ENCODE assay signal across 27 cellular contexts in genomic region chr3:66577804-66578203, GRCh38.
DNase-seq lines count a peak whose midpoint lies in the region; ATAC-seq, FAIRE-seq and TF ChIP-seq lines count a peak whose summit lies in the region.
"Had no signal": no experiment of that assay in that cellular context is flagged by ENCODE, and none has a peak within 500 bp of the region (broad histone marks: within the 10 kb centered on the region; RNA-seq: fewer than 3 reads in every experiment).

No MANE protein-coding gene starts in this region.

- no peak for ATAC-seq in GM21381 (IDR thresholded peaks at IDR 0.05; ENCODE audit: unreplicated experiment)
- ATAC-seq: activated naive CD8-positive, alpha-beta T cell treated with anti-CD3 and anti-CD28 coated beads, Interleukin-2, amount 50 U/mL, for 24 hours; gastrocnemius medialis; left cardiac atrium; right cardiac atrium; Right ventricle myocardium inferior had no signal

- H3K4me3 ChIP-seq in SK-N-MC (no peak overlapping the region), thyroid gland (replicated peaks in 1 of 3) (no peak overlapping the region)
- H3K4me3 ChIP-seq: gastrocnemius medialis, pancreas, PC-9, smooth muscle cell, testis had no signal

- no peaks in the 10 kb centered on the region for H3K27me3 ChIP-seq in thyroid gland
- H3K27me3 ChIP-seq: gastrocnemius medialis, pancreas, testis had no signal

- peaks cover 11 to 12% of the 10 kb centered on the region in 2 donors for H3K4me1 ChIP-seq in thyroid gland
- H3K4me1 ChIP-seq: gastrocnemius medialis, testis had no signal

- DNase-seq in NCI-H510A treated with DMSO at 0.1 percent for 48 hours (lab: John Stamatoyannopoulos, UW), result peak; percentile 19
- DNase-seq in NCI-H510A (lab: John Stamatoyannopoulos, UW), result no peak
- DNase-seq in SK-N-MC (ENCODE audit: low read depth, low spot score), result no peak
- DNase-seq in thyroid gland, result peak; percentile 28 to 33
- no peak for DNase-seq in NCI-H128 (lab: John Stamatoyannopoulos, UW; ENCODE audit: unreplicated experiment)
- no peak for DNase-seq in NCI-H2029 treated with DMSO at 0.1 percent for 48 hours (lab: John Stamatoyannopoulos, UW)
- DNase-seq: activated CD4-positive, alpha-beta memory T cell treated with anti-CD3 and anti-CD28 coated beads, Interleukin-2, amount 10 ng/mL, durations not matched to agents 7 days and 5 days; activated CD8-positive, alpha-beta memory T cell treated with anti-CD3 and anti-CD28 coated beads, Interleukin-2, amount 50 U/mL, for 4 hours; activated naive CD4-positive, alpha-beta T cell; activated naive CD8-positive, alpha-beta T cell treated with anti-CD3 and anti-CD28 coated beads, Interleukin-2, amount 50 U/mL, for 24 hours; DND-41; gastrocnemius medialis; left cardiac atrium; NCI-H2081 treated with DMSO at 0.1 percent for 48 hours; NCI-H524; nephron progenitor cell; pancreas; PC-9; right cardiac atrium; stimulated activated CD4-positive, alpha-beta T cell treated with anti-CD3 and anti-CD28 coated beads, Interleukin-1b, Interleukin-23, amount 100 ng/mL, for 48 hours; stimulated activated CD8-positive, alpha-beta memory T cell treated with anti-CD3 and anti-CD28 coated beads, Interleukin-4, amount 100 ng/mL, for 48 hours; testis had no signal

- H3K9me3 ChIP-seq in SK-N-MC (ENCODE audit: low read depth, low read length) (no peaks in the 10 kb centered on the region), thyroid gland (no peaks in the 10 kb centered on the region)
- H3K9me3 ChIP-seq: gastrocnemius medialis, pancreas, testis had no signal

- H3K36me3 ChIP-seq in SK-N-MC (ENCODE audit: insufficient read depth, low read length), result no peaks in the 10 kb centered on the region
- H3K36me3 ChIP-seq in thyroid gland, result no peaks in the 10 kb centered on the region
- H3K36me3 ChIP-seq: gastrocnemius medialis, pancreas had no signal

- TF ChIP-seq POLR2A in thyroid gland (IDR thresholded peaks at IDR 0.05), result no peak

- FAIRE-seq in islet of Langerhans (lab: Jason Lieb, UNC), result peak; percentile 13
- FAIRE-seq: endothelial cell of umbilical vein, pancreas had no signal

- no peak for TF ChIP-seq CTCF in thyroid gland (IDR thresholded peaks at IDR 0.05)

- no peak overlapping the region for H3K9ac ChIP-seq in SK-N-MC (ENCODE audit: insufficient read length)

- WGBS in thyroid gland, 2 donors, result 29 to 43% methylated on average over 4 of the region's 4 CpGs

- intact Hi-C loops in thyroid gland (cut with DNase I), result no loop called here

- H3K27ac ChIP-seq in SK-N-MC, result peak overlapping the region; percentile 76
- H3K27ac ChIP-seq in thyroid gland, result peak overlapping the region in 2 of 3 donors; percentile 2 to 35
- H3K27ac ChIP-seq: gastrocnemius medialis, pancreas, PC-9, testis had no signal

Comparison
In these comparisons a context has a peak if more than half of its experiments do, and no peak if none do; other contexts are left out.
1. DNase-seq: peak in NCI-H510A treated with DMSO at 0.1 percent for 48 hours (single experiment) and thyroid gland (2 of 2); none in NCI-H510A (single experiment), SK-N-MC (single experiment), NCI-H128 (single experiment) and NCI-H2029 treated with DMSO at 0.1 percent for 48 hours (single experiment).